In genomic region chr1:61426884-61427283, GRCh38 we compare ENCODE assay signal across 19 cellular contexts.
"Had no signal": no experiment of that assay in that cellular context is flagged by ENCODE, and none has a peak within 500 bp of the region (broad histone marks: within the 10 kb centered on the region; RNA-seq: fewer than 3 reads in every experiment).

No MANE protein-coding gene starts in this region.

- FAIRE-seq: endothelial cell of umbilical vein, small intestine had no signal

- H3K27ac Mint-ChIP-seq: activated CD4-positive, alpha-beta memory T cell treated with anti-CD3 and anti-CD28 coated beads, Interleukin-2, amount 10 ng/mL, durations not matched to agents 7 days and 5 days; activated naive CD8-positive, alpha-beta T cell treated with anti-CD3 and anti-CD28 coated beads for 36 hours; T-helper 17 cell had no signal

- H3K4me3 ChIP-seq: lower lobe of right lung, transverse colon had no signal

- H3K4me1 ChIP-seq: lower lobe of right lung had no signal

- H3K9me3 ChIP-seq: lower lobe of right lung, transverse colon had no signal

- H3K4me1 Mint-ChIP-seq: activated CD4-positive, alpha-beta memory T cell treated with anti-CD3 and anti-CD28 coated beads, Interleukin-2, amount 10 ng/mL, durations not matched to agents 7 days and 5 days; neural crest cell had no signal

- H3K27ac ChIP-seq: brain microvascular endothelial cell, lower lobe of right lung, transverse colon had no signal

- H3K27me3 Mint-ChIP-seq: activated CD4-positive, alpha-beta memory T cell treated with anti-CD3 and anti-CD28 coated beads, Interleukin-2, amount 10 ng/mL, durations not matched to agents 7 days and 5 days; activated naive CD8-positive, alpha-beta T cell treated with anti-CD3 and anti-CD28 coated beads for 36 hours; T-helper 17 cell had no signal

- ATAC-seq: activated T-cell treated with anti-CD3 and anti-CD28 coated beads, Interleukin-2, amount 50 U/mL, for 4 hours; lower lobe of right lung; stimulated activated naive CD8-positive, alpha-beta T cell treated with anti-CD3 and anti-CD28 coated beads, Interleukin-15, Interleukin-2, amounts not matched to agents 100 U/mL and 50 U/mL, for 24 hours; T-helper 17 cell had no signal

- H3K9me3 Mint-ChIP-seq: activated CD4-positive, alpha-beta memory T cell treated with anti-CD3 and anti-CD28 coated beads, Interleukin-2, amount 10 ng/mL, durations not matched to agents 7 days and 5 days; activated naive CD8-positive, alpha-beta T cell treated with anti-CD3 and anti-CD28 coated beads for 36 hours; activated T-cell treated with anti-CD3 and anti-CD28 coated beads, Interleukin-2, amount 50 U/mL, for 4 hours; neural crest cell had no signal

- H3K27me3 ChIP-seq: brain microvascular endothelial cell, transverse colon had no signal

- H3K36me3 ChIP-seq: brain microvascular endothelial cell, lower lobe of right lung had no signal

- H3K36me3 Mint-ChIP-seq: activated naive CD8-positive, alpha-beta T cell treated with anti-CD3 and anti-CD28 coated beads for 36 hours had no signal

- H3K4me3 Mint-ChIP-seq: activated CD4-positive, alpha-beta memory T cell treated with anti-CD3 and anti-CD28 coated beads, Interleukin-2, amount 10 ng/mL, durations not matched to agents 7 days and 5 days; activated naive CD8-positive, alpha-beta T cell treated with anti-CD3 and anti-CD28 coated beads for 36 hours; activated T-cell treated with anti-CD3 and anti-CD28 coated beads, Interleukin-2, amount 50 U/mL, for 4 hours; neural crest cell; T-helper 17 cell had no signal

- DNase-seq: activated CD4-positive, alpha-beta memory T cell treated with anti-CD3 and anti-CD28 coated beads, Interleukin-2, amount 10 ng/mL, durations not matched to agents 7 days and 5 days; activated CD4-positive, alpha-beta T cell treated with anti-CD3 and anti-CD28 coated beads for 4 hours; activated naive CD8-positive, alpha-beta T cell treated with anti-CD3 and anti-CD28 coated beads for 36 hours; activated T-cell treated with anti-CD3 and anti-CD28 coated beads, Interleukin-2, amount 50 U/mL, for 4 hours; brain microvascular endothelial cell; cerebellar nuclear complex; effector CD8-positive, alpha-beta T cell; foreskin fibroblast; kidney glomerular epithelial cell; lower lobe of right lung; midbrain; small intestine; stimulated activated CD4-positive, alpha-beta T cell treated with anti-CD3 and anti-CD28 coated beads, Interleukin-4, amount 100 ng/mL, for 4 hours; stimulated activated CD8-positive, alpha-beta memory T cell treated with anti-CD3 and anti-CD28 coated beads, Interleukin-4, amount 100 ng/mL, for 48 hours; stimulated activated naive CD8-positive, alpha-beta T cell treated with anti-CD3 and anti-CD28 coated beads, Interleukin-15, Interleukin-2, amounts not matched to agents 100 U/mL and 50 U/mL, for 24 hours; T-helper 17 cell; transverse colon had no signal
